Comparison of ENCODE assay signal across 1 cellular context in genomic region chr16:1393613-1394176, GRCh38.
TF ChIP-seq lines count a peak whose summit lies in the region.

No MANE protein-coding gene starts in this region.

TF ChIP-seq in K562, 482 proteins besides CTCF, POLR2A, EP300 and RAD21:
- peak; percentile 17; the same call in 1 of the 2 replicates for TF ChIP-seq POLR2G (IDR thresholded peaks at IDR 0.05; ENCODE audit: low read depth, low read length)
- TF ChIP-seq ZNF232 (CRISPR knock-in tag; IDR thresholded peaks at IDR 0.05): no peak
- TF ChIP-seq CHD2 (IDR thresholded peaks at IDR 0.05; ENCODE audit: low read depth, low read length): no peak
